ENCODE assay signal across 8 cellular contexts in the genomic region with DNA sequence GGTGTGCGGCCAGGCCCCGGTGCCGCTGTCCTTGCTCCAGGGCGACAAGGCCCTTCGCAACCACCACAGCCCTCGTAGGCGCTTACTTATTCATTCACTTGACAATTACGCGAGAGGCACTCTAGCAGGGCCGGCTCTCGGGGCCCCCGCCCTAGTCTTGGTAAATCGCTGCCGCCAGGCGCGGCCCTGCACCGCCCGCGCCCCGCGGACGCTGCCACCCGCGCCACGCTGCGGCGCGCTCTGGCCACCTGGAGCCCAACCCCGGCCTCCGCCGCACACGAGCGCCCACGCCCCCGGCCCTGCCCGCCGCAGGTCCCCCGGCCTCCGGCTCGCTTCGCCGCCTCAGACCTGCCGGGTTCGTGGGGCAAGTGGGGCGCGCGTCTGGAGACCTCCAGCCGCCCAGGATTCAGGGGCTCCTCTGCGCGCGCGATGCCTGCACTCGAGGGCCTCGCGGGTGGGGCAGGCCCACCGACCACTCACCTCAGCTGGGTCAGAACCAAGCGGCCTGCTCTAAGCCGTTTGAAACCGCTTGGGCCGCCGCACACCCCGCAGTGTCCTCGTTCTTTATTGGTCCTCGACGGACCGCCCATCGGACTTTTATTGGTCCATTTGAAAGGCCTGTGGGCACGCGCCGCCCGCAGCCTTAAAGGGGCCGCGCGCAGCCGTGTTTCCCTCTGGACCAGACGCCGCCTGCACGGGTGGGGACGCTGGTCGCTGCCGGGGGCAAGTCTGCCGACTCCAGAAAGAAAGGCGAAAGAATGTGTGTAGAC. TPM values are rescaled to one million over a fixed set of nuclear protein-coding genes. Genes with fewer than 3 reads are reported as not detected.
DNase-seq lines count a peak whose midpoint lies in the region; ATAC-seq and TF ChIP-seq lines count a peak whose summit lies in the region.

A gene (minus strand): TSS at position 541 of the 770 bp plus-strand sequence. CDS start 25,049 bp downstream, outside the sequence.

- no peak within 1 kb of the TSS for H2BK20ac ChIP-seq in IMR-90 (ENCODE audit: low read depth, low read length)

- peak within 1 kb of the TSS; percentile 94 for H3K4me2 ChIP-seq in IMR-90 (ENCODE audit: low read depth, low read length)

- peaks cover 1% of the 10 kb centered on the region; the same call in 1 of the 2 replicates for H3K4me1 ChIP-seq in IMR-90 (ENCODE audit: control insufficient read depth, insufficient read depth, low read length)

- DNase-seq in DMS153 (lab: John Stamatoyannopoulos, UW) (peak; percentile 74), IMR-90 (peak; percentile 87), OCI-M2 (lab: John Stamatoyannopoulos, UW; ENCODE audit: unreplicated experiment) (peak; percentile 34), erythroblast (lab: John Stamatoyannopoulos, UW) (peak; percentile 95), mucosa of gallbladder (ENCODE audit: low spot score) (peak; percentile 92)
- peak; percentile 85 for DNase-seq in activated T-cell treated with anti-CD3 and anti-CD28 coated beads, Interleukin-2, amount 50 U/mL, for 1 hour
- peak; percentile 81 for DNase-seq in stimulated activated CD8-positive, alpha-beta memory T cell treated with anti-CD3 and anti-CD28 coated beads, Interleukin-4, amount 100 ng/mL, for 24 hours (ENCODE audit: low read depth)

- H2AK5ac ChIP-seq in IMR-90 (ENCODE audit: low read depth, low read length): peak within 1 kb of the TSS; percentile 97

- H4K20me1 ChIP-seq in IMR-90 (ENCODE audit: insufficient read depth, low read length): peaks cover 23% of the 10 kb centered on the region; the same call in 1 of the 2 replicates

- TF ChIP-seq RAD21 in IMR-90 (IDR thresholded peaks at IDR 0.05; ENCODE audit: low read length): no peak

- peak within 1 kb of the TSS; percentile 37; the same call in 1 of the 2 replicates for H2BK120ac ChIP-seq in IMR-90 (ENCODE audit: low read depth, low read length)

- POLR2A ChIA-PET in IMR-90 (lab: Charles Lee; ENCODE audit: unreplicated experiment): no interaction called here

- H3K4me3 ChIP-seq in IMR-90 (ENCODE audit: insufficient read depth, low read depth, low read length): peak within 1 kb of the TSS; percentile 88

- H4K8ac ChIP-seq in IMR-90 (ENCODE audit: low read depth in 2 of 2, low read length in 2 of 2): peak within 1 kb of the TSS; percentile 55 to 72

- TF ChIP-seq POLR2A in IMR-90 (IDR thresholded peaks at IDR 0.05; ENCODE audit: low read depth, low read length): peak; percentile 59; the same call in 1 of the 2 replicates
- peak; percentile 87 for TF ChIP-seq POLR2A in erythroblast (IDR thresholded peaks at IDR 0.05; ENCODE audit: low read length)

- H3K14ac ChIP-seq in IMR-90 (replicated peaks; ENCODE audit: low read depth, low read length): peak within 1 kb of the TSS; percentile 90

- no peaks in the 10 kb centered on the region for H3K36me3 ChIP-seq in IMR-90 (ENCODE audit: control insufficient read depth, insufficient read depth, low read length)

- BruUV-seq in IMR-90 (replicated peaks; lab: Mats Ljungman, UMichigan): no TSS peak

- H4K5ac ChIP-seq in IMR-90 (ENCODE audit: low read depth, low read length): peak within 1 kb of the TSS; percentile 79; the same call in 1 of the 2 replicates

- H3K18ac ChIP-seq in IMR-90 (ENCODE audit: low read depth, low read length): no peak within 1 kb of the TSS

- peaks cover 0 to 22% of the 10 kb centered on the region in 2 experiments; a peak in 2 of 4 replicates for H3K79me1 ChIP-seq in IMR-90 (ENCODE audit: low read depth in 1 of 2, low read length in 2 of 2)

- peak within 1 kb of the TSS; percentile 76 for H4K91ac ChIP-seq in IMR-90 (ENCODE audit: insufficient read depth, low read depth, low read length)

- peak within 1 kb of the TSS; percentile 78 for H3K56ac ChIP-seq in IMR-90 (ENCODE audit: extremely low read depth, insufficient read depth, low read length)

- H3K27me3 ChIP-seq in IMR-90 (ENCODE audit: control insufficient read depth, insufficient read depth, low read length): no peaks in the 10 kb centered on the region

- TF ChIP-seq CTCF in IMR-90 (conservative IDR thresholded peaks at IDR 0.05; ENCODE audit: low read depth, low read length): 0 out of 2 replicates have a peak, but pooled peaks have one; percentile 7

- CTCF ChIA-PET in IMR-90 (lab: Yijun Ruan, JAX): interaction anchor here (1.3 kb wide), 1 partner anchor 17 kb away, joined by 3 read pairs; no protein-coding TSS in a partner anchor

- peak within 1 kb of the TSS; percentile 89 for H2BK5ac ChIP-seq in IMR-90 (ENCODE audit: low read depth, low read length, poor library complexity, severe bottlenecking)

- peak within 1 kb of the TSS; percentile 16; the same call in 1 of the 3 replicates for H2BK15ac ChIP-seq in IMR-90 (ENCODE audit: low read depth, low read length)

- dilution Hi-C loops in IMR-90 (cut with HindIII; ENCODE audit: low sequenced_read_pairs, unreplicated experiment): no loop called here

- H3K23ac ChIP-seq in IMR-90 (ENCODE audit: low read depth, low read length): peak within 1 kb of the TSS; percentile 99

- 0% methylated on average over 54 of the region's 83 CpGs; no CpG with 5 or more reads in 1 of the 2 experiments for WGBS in IMR-90 (ENCODE audit: extremely low coverage in 2 of 2, insufficient read length in 1 of 2), 2 experiments

- no peaks in the 10 kb centered on the region for H3K9me3 ChIP-seq in IMR-90 (ENCODE audit: control insufficient read depth, insufficient read depth, low read length)

- in situ Hi-C loops in IMR-90 (cut with MboI; ENCODE audit: low sequenced_read_pairs): no loop called here

- H3K4ac ChIP-seq in IMR-90 (ENCODE audit: low read depth, low read length): peak within 1 kb of the TSS; percentile 84

- ATAC-seq in GM21528 (IDR thresholded peaks at IDR 0.05; ENCODE audit: low FRiP score, unreplicated experiment): peak; percentile 89
- peak; percentile 94 for ATAC-seq in IMR-90 (ENCODE audit: low read depth)

- peak within 1 kb of the TSS; percentile 75 for H3K27ac ChIP-seq in IMR-90 (ENCODE audit: insufficient read depth, low read length)

- intact Hi-C loops in IMR-90 (cut with micrococcal nuclease): loop anchor here (2.0 kb wide), 1 partner anchor 17 kb away; no protein-coding TSS in a partner anchor

- H2AFZ ChIP-seq in IMR-90 (replicated peaks; ENCODE audit: low read length, poor library complexity): peak within 1 kb of the TSS; percentile 99

- H2AK9ac ChIP-seq in IMR-90 (replicated peaks; ENCODE audit: low read depth, low read length, poor library complexity): peak within 1 kb of the TSS; percentile 98

- H3K9me1 ChIP-seq in IMR-90 (ENCODE audit: insufficient read depth, low read length): no peaks in the 10 kb centered on the region

- peak within 1 kb of the TSS; percentile 98 for H3K9ac ChIP-seq in IMR-90 (ENCODE audit: low read depth, low read length)

TF ChIP-seq in IMR-90, 13 proteins besides CTCF, POLR2A, EP300 and RAD21:
- TF ChIP-seq MAFK (IDR thresholded peaks at IDR 0.05; ENCODE audit: low read depth, low read length): no peak
- peak; percentile 62; the same call in 1 of the 2 replicates for TF ChIP-seq BHLHE40 (IDR thresholded peaks at IDR 0.05; ENCODE audit: low read depth, low read length)
- TF ChIP-seq FOS (IDR thresholded peaks at IDR 0.05; ENCODE audit: low read depth, low read length): peak; percentile 71; the same call in 1 of the 2 replicates
- TF ChIP-seq, protein P1, sequence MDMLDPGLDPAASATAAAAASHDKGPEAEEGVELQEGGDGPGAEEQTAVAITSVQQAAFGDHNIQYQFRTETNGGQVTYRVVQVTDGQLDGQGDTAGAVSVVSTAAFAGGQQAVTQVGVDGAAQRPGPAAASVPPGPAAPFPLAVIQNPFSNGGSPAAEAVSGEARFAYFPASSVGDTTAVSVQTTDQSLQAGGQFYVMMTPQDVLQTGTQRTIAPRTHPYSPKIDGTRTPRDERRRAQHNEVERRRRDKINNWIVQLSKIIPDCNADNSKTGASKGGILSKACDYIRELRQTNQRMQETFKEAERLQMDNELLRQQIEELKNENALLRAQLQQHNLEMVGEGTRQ (IDR thresholded peaks at IDR 0.05; ENCODE audit: low read depth, low read length): peak; percentile 84
- no peak for TF ChIP-seq NFE2L2 (IDR thresholded peaks at IDR 0.05; ENCODE audit: low read depth, low read length)
- no peak for TF ChIP-seq RFX5 (IDR thresholded peaks at IDR 0.05; ENCODE audit: low read depth, low read length)

RNA-seq across cellular contexts. Expression of the gene that starts here (rescaled TPM):
- total RNA-seq in IMR-90 (2012; rRNA removed): 79.2 and 82.8 TPM in 2 replicates
- polyA plus RNA-seq in IMR-90 (2012; rRNA removed): 53.8 and 59.5 TPM in 2 replicates
- polyA plus RNA-seq in IMR-90 (2012; cell fraction: cytosol; rRNA removed): 14.4 and 15.7 TPM in 2 replicates
- polyA plus RNA-seq in IMR-90 (2012; cell fraction: nucleus; rRNA removed; ENCODE audit: low replicate concordance): 13.2 and 59.0 TPM in 2 replicates
- total RNA-seq in mucosa of gallbladder: 64.6 TPM

Comparison
In these comparisons a context has a peak if more than half of its experiments do, and no peak if none do; other contexts are left out.
1. Peak in every context shown above with its lines: DNase-seq, ATAC-seq, H3K4me3 ChIP-seq and H3K27ac ChIP-seq.
2. DNase-seq: peak in every context shown above with its lines; median percentile 95 in erythroblast; 92 in mucosa of gallbladder; 87 in IMR-90; 85 in activated T-cell treated with anti-CD3 and anti-CD28 coated beads, Interleukin-2, amount 50 U/mL, for 1 hour; 81 in stimulated activated CD8-positive, alpha-beta memory T cell treated with anti-CD3 and anti-CD28 coated beads, Interleukin-4, amount 100 ng/mL, for 24 hours; 74 in DMS153; 34 in OCI-M2.